Comparison of ENCODE assay signal across 22 cellular contexts in the genomic region with DNA sequence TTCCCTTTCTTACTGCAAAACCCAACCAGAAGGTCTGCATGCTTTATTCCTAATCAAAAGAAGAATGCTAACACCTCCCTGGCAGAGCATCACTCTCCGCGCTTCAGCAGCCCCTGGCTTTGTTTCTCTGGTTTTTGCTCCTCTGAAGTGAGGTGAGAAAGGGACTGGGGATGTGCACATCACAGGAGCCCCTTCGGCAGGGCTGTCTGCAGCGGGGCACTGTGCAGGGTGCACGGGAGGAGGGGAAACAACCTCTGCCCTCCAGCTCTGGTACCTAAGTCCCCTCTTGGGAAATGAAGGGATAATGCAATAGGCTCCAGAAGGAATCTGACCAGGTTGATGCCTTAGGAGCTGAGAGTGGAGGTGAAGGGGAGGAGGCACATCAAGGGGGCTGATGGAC.
"Had no signal": no experiment of that assay in that cellular context is flagged by ENCODE, and none has a peak within 500 bp of the region (broad histone marks: within the 10 kb centered on the region; RNA-seq: fewer than 3 reads in every experiment).

No MANE protein-coding gene starts in this region.

- H3K4me3 Mint-ChIP-seq: activated naive CD4-positive, alpha-beta T cell treated with anti-CD3 and anti-CD28 coated beads, Interleukin-2, amount 50 U/mL, for 24 hours; T-helper 1 cell treated with Interleukin-12 subunit alpha and Interleukin-12 subunit beta and Interleukin-4 antibody, amounts not matched to agents 30 μg/mL and 1 μg/mL, for 36 hours had no signal

- DNase-seq: activated CD4-positive, alpha-beta T cell treated with anti-CD3 and anti-CD28 coated beads for 4 hours; activated T-cell treated with anti-CD3 and anti-CD28 coated beads for 4 hours; aorta; Karpas-422; MM.1S; NCI-H1105 treated with DMSO at 0.1 percent for 48 hours; NCI-H1436 treated with DMSO at 0.1 percent for 48 hours; NCI-H187 treated with DMSO at 0.1 percent for 48 hours; NCI-H2171; NCI-H226; NCI-H526; NCI-H774; SHP77 had no signal

- H3K36me3 Mint-ChIP-seq: activated naive CD4-positive, alpha-beta T cell treated with anti-CD3 and anti-CD28 coated beads, Interleukin-2, amount 50 U/mL, for 24 hours had no signal

- ATAC-seq: activated CD4-positive, CD25-positive, alpha-beta regulatory T cell treated with anti-CD3 and anti-CD28 coated beads, Interleukin-2, amount 50 U/mL, for 24 hours; K562; Panc1; SK-N-SH treated with all-trans-retinoic acid at 6 μM for 48 hours had no signal

- H3K27ac Mint-ChIP-seq: activated naive CD4-positive, alpha-beta T cell treated with anti-CD3 and anti-CD28 coated beads, Interleukin-2, amount 50 U/mL, for 24 hours; T-helper 1 cell treated with Interleukin-12 subunit alpha and Interleukin-12 subunit beta and Interleukin-4 antibody, amounts not matched to agents 30 μg/mL and 1 μg/mL, for 36 hours had no signal

- H3K9me3 ChIP-seq: breast epithelium, SJSA1 had no signal

- H3K4me3 ChIP-seq: breast epithelium, K562, SJSA1 had no signal

- H3K9me3 Mint-ChIP-seq: activated naive CD4-positive, alpha-beta T cell treated with anti-CD3 and anti-CD28 coated beads, Interleukin-2, amount 50 U/mL, for 24 hours; T-helper 1 cell treated with Interleukin-12 subunit alpha and Interleukin-12 subunit beta and Interleukin-4 antibody, amounts not matched to agents 30 μg/mL and 1 μg/mL, for 36 hours had no signal

- H3K4me1 ChIP-seq: breast epithelium, SJSA1 had no signal

- H3K36me3 ChIP-seq: breast epithelium, SJSA1 had no signal

- H3K27me3 ChIP-seq: SJSA1 had no signal

- H3K27ac ChIP-seq: breast epithelium, RWPE1, SJSA1 had no signal

- H3K4me1 Mint-ChIP-seq: activated naive CD4-positive, alpha-beta T cell treated with anti-CD3 and anti-CD28 coated beads, Interleukin-2, amount 50 U/mL, for 24 hours had no signal
